In genomic region chr2:144081272-144081671, GRCh38 we compare ENCODE assay signal across 20 cellular contexts.
"Had no signal": no experiment of that assay in that cellular context is flagged by ENCODE, and none has a peak within 500 bp of the region (broad histone marks: within the 10 kb centered on the region; RNA-seq: fewer than 3 reads in every experiment).

No MANE protein-coding gene starts in this region.

- FAIRE-seq: colon, endothelial cell of umbilical vein, islet of Langerhans, small intestine, urothelium cell line had no signal

- ATAC-seq: heart right ventricle, mucosa of descending colon, natural killer cell had no signal

- H3K4me1 ChIP-seq: parathyroid adenoma, prostate gland had no signal

- H3K27ac ChIP-seq: parathyroid adenoma, prostate gland had no signal

- H3K9ac ChIP-seq: parathyroid adenoma had no signal

- H3K4me3 Mint-ChIP-seq: natural killer cell, type B pancreatic cell had no signal

- H3K9me3 Mint-ChIP-seq: natural killer cell, type B pancreatic cell had no signal

- H3K36me3 Mint-ChIP-seq: type B pancreatic cell had no signal

- H3K36me3 ChIP-seq: prostate gland had no signal

- H3K9me3 ChIP-seq: heart right ventricle, mucosa of descending colon, prostate gland had no signal

- H2AFZ ChIP-seq: parathyroid adenoma had no signal

- H3K27me3 ChIP-seq: heart right ventricle had no signal

- H3K27me3 Mint-ChIP-seq: type B pancreatic cell had no signal

- DNase-seq: cerebellar nuclear complex; dermis blood vessel endothelial cell; erythroblast; foreskin melanocyte; heart right ventricle; hypothalamus; kidney glomerular epithelial cell; mucosa of descending colon; natural killer cell; occipital lobe; small intestine; stimulated activated CD4-positive, alpha-beta T cell treated with anti-CD3 and anti-CD28 coated beads, Interleukin-12 subunit alpha, Interleukin-12 subunit beta, amount 100 ng/mL, for 4 hours; stimulated activated naive CD4-positive, alpha-beta T cell treated with Interleukin-2 at 50 U/mL for 16 hours had no signal

- H3K27ac Mint-ChIP-seq: natural killer cell, type B pancreatic cell had no signal

- H3K4me3 ChIP-seq: heart right ventricle, mucosa of descending colon, prostate gland had no signal

- H3K79me2 ChIP-seq: parathyroid adenoma had no signal
